In the genomic region with DNA sequence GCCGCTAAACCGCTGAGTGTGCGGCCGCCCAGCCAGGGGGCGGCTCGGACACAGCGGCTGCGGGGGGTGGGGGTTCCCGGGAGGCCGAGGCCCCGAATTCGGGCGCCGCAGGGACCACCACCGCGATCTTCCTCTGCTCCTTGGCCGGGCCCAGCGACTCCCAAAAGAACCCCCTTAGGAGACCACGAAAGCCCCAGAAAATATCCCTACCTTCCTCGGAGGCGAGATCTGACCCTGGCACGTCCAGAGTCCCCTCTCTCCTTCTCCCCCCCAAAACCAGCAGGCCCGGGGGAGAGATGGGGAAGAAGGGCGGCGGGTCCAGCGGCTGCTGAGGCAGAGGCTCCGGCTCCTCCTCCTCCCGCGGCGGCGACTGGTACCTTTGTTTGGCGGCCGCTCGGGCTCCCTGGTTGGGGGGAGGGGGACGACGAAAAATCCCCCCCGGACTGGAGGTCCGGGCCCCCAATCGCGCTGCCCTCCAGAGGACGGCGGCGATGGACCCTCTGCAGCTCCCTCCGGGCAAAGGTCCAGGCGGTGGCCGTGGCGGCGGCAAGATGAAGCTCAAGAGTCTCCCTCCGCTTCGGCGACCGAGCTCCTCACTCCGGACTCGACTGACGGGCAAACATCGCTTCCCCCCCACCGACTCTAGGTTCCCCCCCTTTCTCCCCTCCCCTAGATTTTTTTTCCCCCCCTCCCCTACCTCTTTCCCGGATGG, we compare ENCODE assay signal across 1 cellular context.
TF ChIP-seq lines count a peak whose summit lies in the region.

A gene with protein sequence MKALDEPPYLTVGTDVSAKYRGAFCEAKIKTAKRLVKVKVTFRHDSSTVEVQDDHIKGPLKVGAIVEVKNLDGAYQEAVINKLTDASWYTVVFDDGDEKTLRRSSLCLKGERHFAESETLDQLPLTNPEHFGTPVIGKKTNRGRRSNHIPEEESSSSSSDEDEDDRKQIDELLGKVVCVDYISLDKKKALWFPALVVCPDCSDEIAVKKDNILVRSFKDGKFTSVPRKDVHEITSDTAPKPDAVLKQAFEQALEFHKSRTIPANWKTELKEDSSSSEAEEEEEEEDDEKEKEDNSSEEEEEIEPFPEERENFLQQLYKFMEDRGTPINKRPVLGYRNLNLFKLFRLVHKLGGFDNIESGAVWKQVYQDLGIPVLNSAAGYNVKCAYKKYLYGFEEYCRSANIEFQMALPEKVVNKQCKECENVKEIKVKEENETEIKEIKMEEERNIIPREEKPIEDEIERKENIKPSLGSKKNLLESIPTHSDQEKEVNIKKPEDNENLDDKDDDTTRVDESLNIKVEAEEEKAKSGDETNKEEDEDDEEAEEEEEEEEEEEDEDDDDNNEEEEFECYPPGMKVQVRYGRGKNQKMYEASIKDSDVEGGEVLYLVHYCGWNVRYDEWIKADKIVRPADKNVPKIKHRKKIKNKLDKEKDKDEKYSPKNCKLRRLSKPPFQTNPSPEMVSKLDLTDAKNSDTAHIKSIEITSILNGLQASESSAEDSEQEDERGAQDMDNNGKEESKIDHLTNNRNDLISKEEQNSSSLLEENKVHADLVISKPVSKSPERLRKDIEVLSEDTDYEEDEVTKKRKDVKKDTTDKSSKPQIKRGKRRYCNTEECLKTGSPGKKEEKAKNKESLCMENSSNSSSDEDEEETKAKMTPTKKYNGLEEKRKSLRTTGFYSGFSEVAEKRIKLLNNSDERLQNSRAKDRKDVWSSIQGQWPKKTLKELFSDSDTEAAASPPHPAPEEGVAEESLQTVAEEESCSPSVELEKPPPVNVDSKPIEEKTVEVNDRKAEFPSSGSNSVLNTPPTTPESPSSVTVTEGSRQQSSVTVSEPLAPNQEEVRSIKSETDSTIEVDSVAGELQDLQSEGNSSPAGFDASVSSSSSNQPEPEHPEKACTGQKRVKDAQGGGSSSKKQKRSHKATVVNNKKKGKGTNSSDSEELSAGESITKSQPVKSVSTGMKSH (N-terminal part only) (minus strand): TSS at position 621 of the 712 bp plus-strand sequence. CDS start 1,260 bp downstream, outside the sequence.

TF ChIP-seq in K562, 482 proteins besides CTCF, POLR2A, EP300 and RAD21 (continued from another document and continues in another):
- TF ChIP-seq, protein P1, sequence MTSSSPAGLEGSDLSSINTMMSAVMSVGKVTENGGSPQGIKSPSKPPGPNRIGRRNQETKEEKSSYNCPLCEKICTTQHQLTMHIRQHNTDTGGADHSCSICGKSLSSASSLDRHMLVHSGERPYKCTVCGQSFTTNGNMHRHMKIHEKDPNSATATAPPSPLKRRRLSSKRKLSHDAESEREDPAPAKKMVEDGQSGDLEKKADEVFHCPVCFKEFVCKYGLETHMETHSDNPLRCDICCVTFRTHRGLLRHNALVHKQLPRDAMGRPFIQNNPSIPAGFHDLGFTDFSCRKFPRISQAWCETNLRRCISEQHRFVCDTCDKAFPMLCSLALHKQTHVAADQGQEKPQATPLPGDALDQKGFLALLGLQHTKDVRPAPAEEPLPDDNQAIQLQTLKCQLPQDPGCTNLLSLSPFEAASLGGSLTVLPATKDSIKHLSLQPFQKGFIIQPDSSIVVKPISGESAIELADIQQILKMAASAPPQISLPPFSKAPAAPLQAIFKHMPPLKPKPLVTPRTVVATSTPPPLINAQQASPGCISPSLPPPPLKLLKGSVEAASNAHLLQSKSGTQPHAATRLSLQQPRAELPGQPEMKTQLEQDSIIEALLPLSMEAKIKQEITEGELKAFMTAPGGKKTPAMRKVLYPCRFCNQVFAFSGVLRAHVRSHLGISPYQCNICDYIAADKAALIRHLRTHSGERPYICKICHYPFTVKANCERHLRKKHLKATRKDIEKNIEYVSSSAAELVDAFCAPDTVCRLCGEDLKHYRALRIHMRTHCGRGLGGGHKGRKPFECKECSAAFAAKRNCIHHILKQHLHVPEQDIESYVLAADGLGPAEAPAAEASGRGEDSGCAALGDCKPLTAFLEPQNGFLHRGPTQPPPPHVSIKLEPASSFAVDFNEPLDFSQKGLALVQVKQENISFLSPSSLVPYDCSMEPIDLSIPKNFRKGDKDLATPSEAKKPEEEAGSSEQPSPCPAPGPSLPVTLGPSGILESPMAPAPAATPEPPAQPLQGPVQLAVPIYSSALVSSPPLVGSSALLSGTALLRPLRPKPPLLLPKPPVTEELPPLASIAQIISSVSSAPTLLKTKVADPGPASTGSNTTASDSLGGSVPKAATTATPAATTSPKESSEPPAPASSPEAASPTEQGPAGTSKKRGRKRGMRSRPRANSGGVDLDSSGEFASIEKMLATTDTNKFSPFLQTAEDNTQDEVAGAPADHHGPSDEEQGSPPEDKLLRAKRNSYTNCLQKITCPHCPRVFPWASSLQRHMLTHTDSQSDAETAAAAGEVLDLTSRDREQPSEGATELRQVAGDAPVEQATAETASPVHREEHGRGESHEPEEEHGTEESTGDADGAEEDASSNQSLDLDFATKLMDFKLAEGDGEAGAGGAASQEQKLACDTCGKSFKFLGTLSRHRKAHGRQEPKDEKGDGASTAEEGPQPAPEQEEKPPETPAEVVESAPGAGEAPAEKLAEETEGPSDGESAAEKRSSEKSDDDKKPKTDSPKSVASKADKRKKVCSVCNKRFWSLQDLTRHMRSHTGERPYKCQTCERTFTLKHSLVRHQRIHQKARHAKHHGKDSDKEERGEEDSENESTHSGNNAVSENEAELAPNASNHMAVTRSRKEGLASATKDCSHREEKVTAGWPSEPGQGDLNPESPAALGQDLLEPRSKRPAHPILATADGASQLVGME (CRISPR knock-in tag; IDR thresholded peaks at IDR 0.05), result peak; percentile 95
- TF ChIP-seq, protein P2, sequence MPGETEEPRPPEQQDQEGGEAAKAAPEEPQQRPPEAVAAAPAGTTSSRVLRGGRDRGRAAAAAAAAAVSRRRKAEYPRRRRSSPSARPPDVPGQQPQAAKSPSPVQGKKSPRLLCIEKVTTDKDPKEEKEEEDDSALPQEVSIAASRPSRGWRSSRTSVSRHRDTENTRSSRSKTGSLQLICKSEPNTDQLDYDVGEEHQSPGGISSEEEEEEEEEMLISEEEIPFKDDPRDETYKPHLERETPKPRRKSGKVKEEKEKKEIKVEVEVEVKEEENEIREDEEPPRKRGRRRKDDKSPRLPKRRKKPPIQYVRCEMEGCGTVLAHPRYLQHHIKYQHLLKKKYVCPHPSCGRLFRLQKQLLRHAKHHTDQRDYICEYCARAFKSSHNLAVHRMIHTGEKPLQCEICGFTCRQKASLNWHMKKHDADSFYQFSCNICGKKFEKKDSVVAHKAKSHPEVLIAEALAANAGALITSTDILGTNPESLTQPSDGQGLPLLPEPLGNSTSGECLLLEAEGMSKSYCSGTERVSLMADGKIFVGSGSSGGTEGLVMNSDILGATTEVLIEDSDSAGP (CRISPR knock-in tag; IDR thresholded peaks at IDR 0.05), result no peak
- no peak for TF ChIP-seq ZNF224 (CRISPR knock-in tag; IDR thresholded peaks at IDR 0.05)
- no peak; the same call in 1 of the 2 replicates for TF ChIP-seq ZBTB1 (CRISPR knock-in tag; IDR thresholded peaks at IDR 0.05; ENCODE audit: borderline replicate concordance, low read depth)
- no peak for TF ChIP-seq CEBPG (CRISPR knock-in tag; IDR thresholded peaks at IDR 0.05)
- no peak for TF ChIP-seq CEBPG (tag; conservative IDR thresholded peaks at IDR 0.05 in 1 of 2, IDR thresholded peaks at IDR 0.05 in 1 of 2)
- TF ChIP-seq FOXJ2 (tag; IDR thresholded peaks at IDR 0.05), result no peak
- no peak for TF ChIP-seq SMAD1 (IDR thresholded peaks at IDR 0.05; ENCODE audit: low read depth, low read length, partially characterized antibody)
- no peak for TF ChIP-seq EWSR1 (IDR thresholded peaks at IDR 0.05; ENCODE audit: borderline replicate concordance, low read depth, partially characterized antibody)
- TF ChIP-seq, protein P3, sequence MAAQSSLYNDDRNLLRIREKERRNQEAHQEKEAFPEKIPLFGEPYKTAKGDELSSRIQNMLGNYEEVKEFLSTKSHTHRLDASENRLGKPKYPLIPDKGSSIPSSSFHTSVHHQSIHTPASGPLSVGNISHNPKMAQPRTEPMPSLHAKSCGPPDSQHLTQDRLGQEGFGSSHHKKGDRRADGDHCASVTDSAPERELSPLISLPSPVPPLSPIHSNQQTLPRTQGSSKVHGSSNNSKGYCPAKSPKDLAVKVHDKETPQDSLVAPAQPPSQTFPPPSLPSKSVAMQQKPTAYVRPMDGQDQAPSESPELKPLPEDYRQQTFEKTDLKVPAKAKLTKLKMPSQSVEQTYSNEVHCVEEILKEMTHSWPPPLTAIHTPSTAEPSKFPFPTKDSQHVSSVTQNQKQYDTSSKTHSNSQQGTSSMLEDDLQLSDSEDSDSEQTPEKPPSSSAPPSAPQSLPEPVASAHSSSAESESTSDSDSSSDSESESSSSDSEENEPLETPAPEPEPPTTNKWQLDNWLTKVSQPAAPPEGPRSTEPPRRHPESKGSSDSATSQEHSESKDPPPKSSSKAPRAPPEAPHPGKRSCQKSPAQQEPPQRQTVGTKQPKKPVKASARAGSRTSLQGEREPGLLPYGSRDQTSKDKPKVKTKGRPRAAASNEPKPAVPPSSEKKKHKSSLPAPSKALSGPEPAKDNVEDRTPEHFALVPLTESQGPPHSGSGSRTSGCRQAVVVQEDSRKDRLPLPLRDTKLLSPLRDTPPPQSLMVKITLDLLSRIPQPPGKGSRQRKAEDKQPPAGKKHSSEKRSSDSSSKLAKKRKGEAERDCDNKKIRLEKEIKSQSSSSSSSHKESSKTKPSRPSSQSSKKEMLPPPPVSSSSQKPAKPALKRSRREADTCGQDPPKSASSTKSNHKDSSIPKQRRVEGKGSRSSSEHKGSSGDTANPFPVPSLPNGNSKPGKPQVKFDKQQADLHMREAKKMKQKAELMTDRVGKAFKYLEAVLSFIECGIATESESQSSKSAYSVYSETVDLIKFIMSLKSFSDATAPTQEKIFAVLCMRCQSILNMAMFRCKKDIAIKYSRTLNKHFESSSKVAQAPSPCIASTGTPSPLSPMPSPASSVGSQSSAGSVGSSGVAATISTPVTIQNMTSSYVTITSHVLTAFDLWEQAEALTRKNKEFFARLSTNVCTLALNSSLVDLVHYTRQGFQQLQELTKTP (IDR thresholded peaks at IDR 0.05; ENCODE audit: low read depth in 1 of 2, partially characterized antibody in 2 of 2), result peak in 1 of 2 experiments; percentile 42
- no peak for TF ChIP-seq HMG20A (CRISPR knock-in tag; conservative IDR thresholded peaks at IDR 0.05)
- TF ChIP-seq, protein P4, sequence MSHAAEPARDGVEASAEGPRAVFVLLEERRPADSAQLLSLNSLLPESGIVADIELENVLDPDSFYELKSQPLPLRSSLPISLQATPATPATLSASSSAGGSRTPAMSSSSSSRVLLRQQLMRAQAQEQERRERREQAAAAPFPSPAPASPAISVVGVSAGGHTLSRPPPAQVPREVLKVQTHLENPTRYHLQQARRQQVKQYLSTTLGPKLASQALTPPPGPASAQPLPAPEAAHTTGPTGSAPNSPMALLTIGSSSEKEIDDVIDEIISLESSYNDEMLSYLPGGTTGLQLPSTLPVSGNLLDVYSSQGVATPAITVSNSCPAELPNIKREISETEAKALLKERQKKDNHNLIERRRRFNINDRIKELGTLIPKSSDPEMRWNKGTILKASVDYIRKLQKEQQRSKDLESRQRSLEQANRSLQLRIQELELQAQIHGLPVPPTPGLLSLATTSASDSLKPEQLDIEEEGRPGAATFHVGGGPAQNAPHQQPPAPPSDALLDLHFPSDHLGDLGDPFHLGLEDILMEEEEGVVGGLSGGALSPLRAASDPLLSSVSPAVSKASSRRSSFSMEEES (CRISPR knock-in tag; IDR thresholded peaks at IDR 0.05), result no peak
- TF ChIP-seq, protein P5, sequence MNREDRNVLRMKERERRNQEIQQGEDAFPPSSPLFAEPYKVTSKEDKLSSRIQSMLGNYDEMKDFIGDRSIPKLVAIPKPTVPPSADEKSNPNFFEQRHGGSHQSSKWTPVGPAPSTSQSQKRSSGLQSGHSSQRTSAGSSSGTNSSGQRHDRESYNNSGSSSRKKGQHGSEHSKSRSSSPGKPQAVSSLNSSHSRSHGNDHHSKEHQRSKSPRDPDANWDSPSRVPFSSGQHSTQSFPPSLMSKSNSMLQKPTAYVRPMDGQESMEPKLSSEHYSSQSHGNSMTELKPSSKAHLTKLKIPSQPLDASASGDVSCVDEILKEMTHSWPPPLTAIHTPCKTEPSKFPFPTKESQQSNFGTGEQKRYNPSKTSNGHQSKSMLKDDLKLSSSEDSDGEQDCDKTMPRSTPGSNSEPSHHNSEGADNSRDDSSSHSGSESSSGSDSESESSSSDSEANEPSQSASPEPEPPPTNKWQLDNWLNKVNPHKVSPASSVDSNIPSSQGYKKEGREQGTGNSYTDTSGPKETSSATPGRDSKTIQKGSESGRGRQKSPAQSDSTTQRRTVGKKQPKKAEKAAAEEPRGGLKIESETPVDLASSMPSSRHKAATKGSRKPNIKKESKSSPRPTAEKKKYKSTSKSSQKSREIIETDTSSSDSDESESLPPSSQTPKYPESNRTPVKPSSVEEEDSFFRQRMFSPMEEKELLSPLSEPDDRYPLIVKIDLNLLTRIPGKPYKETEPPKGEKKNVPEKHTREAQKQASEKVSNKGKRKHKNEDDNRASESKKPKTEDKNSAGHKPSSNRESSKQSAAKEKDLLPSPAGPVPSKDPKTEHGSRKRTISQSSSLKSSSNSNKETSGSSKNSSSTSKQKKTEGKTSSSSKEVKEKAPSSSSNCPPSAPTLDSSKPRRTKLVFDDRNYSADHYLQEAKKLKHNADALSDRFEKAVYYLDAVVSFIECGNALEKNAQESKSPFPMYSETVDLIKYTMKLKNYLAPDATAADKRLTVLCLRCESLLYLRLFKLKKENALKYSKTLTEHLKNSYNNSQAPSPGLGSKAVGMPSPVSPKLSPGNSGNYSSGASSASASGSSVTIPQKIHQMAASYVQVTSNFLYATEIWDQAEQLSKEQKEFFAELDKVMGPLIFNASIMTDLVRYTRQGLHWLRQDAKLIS (CRISPR knock-in tag; IDR thresholded peaks at IDR 0.05), result 0 out of 2 replicates have a peak, but pooled peaks have one; percentile 18
- no peak for TF ChIP-seq ZNF274 (IDR thresholded peaks at IDR 0.05; ENCODE audit: borderline replicate concordance, low read depth, low read length)
- peak; percentile 1 for TF ChIP-seq CHD1 (IDR thresholded peaks at IDR 0.05; ENCODE audit: low read length)
- no peak for TF ChIP-seq ZSCAN32 (CRISPR knock-in tag; IDR thresholded peaks at IDR 0.05)
- TF ChIP-seq SRSF3 (IDR thresholded peaks at IDR 0.05; ENCODE audit: insufficient read depth, low read length), result no peak
- TF ChIP-seq SMAD4 (CRISPR knock-in tag; conservative IDR thresholded peaks at IDR 0.05), result peak; percentile 34; the same call in 1 of the 2 replicates
- peak; percentile 67; the same call in 1 of the 2 replicates for TF ChIP-seq HLTF (IDR thresholded peaks at IDR 0.05)
- TF ChIP-seq HDAC2 (IDR thresholded peaks at IDR 0.05), result peak; percentile 69
- TF ChIP-seq BRCA1 (IDR thresholded peaks at IDR 0.05), result no peak
- TF ChIP-seq BRCA1 (CRISPR knock-in tag; IDR thresholded peaks at IDR 0.05), result no peak
- no peak for TF ChIP-seq CBX1 (IDR thresholded peaks at IDR 0.05; ENCODE audit: low read depth)
- TF ChIP-seq SLC30A9 (CRISPR knock-in tag; IDR thresholded peaks at IDR 0.05), result no peak
- TF ChIP-seq HCFC1 (IDR thresholded peaks at IDR 0.05; ENCODE audit: low read depth, low read length), result no peak
- TF ChIP-seq BRD4 (IDR thresholded peaks at IDR 0.05), result no peak
- TF ChIP-seq SIX5 (IDR thresholded peaks at IDR 0.05; ENCODE audit: borderline replicate concordance in 1 of 2, insufficient read depth in 1 of 2, low read depth in 1 of 2, low read length in 2 of 2), result no peak
- peak in 1 of 2 experiments; percentile 35; a peak in 1 of 4 replicates for TF ChIP-seq NONO (IDR thresholded peaks at IDR 0.05; ENCODE audit: low read depth in 2 of 2, low read length in 1 of 2)
- peak; percentile 19; the same call in 1 of the 2 replicates for TF ChIP-seq ARID1B (IDR thresholded peaks at IDR 0.05)
- no peak for TF ChIP-seq SMARCA5 (IDR thresholded peaks at IDR 0.05)
- peak; percentile 65; the same call in 1 of the 2 replicates for TF ChIP-seq NR4A1 (CRISPR knock-in tag; IDR thresholded peaks at IDR 0.05)
- no peak for TF ChIP-seq NR4A1 (tag; IDR thresholded peaks at IDR 0.05)
- no peak for TF ChIP-seq NRF1 (conservative IDR thresholded peaks at IDR 0.05 in 1 of 2, IDR thresholded peaks at IDR 0.05 in 1 of 2)
